Comparison of ENCODE assay signal across 9 cellular contexts in the genomic region with DNA sequence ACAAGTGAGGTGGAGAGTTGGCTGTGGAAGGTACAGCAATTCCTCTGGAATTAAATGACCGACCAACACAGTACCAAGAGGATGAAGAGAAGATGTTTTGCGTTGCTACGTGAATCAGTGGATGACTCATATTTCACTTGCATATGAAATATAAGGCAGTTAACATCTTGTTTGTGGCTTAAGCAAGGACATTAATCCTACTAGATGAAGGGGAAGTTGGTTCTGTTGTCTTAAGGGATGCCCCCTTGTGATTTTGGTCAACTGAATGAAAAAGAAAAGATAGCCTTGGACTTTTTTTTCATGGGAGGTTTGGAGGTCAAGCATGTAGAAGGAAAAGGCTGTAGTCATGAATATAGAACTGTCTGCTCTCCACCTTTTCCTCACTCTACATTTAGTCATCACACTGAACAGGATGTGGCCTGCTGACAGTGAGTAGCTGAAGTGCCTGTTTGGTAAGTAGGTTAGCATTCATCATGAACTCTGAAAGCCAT. TPM values are rescaled to one million over a fixed set of nuclear protein-coding genes. Genes with fewer than 3 reads are reported as not detected.
DNase-seq lines count a peak whose midpoint lies in the region; ATAC-seq, FAIRE-seq and TF ChIP-seq lines count a peak whose summit lies in the region.
"Had no signal": no experiment of that assay in that cellular context is flagged by ENCODE, and none has a peak within 500 bp of the region (broad histone marks: within the 10 kb centered on the region; RNA-seq: fewer than 3 reads in every experiment).

No MANE protein-coding gene starts in this region.

- DNase-seq in AG10803 (ENCODE audit: low read depth) (peak; percentile 91), RCC 7860 (ENCODE audit: low spot score) (peak; percentile 89), dedifferentiated amniotic fluid mesenchymal stem cell (ENCODE audit: extremely low spot score) (peak; percentile 26), skeletal muscle cell (ENCODE audit: low read depth) (peak; percentile 86), sigmoid colon (no peak), transverse colon (no peak), NCI-H187 treated with DMSO at 0.1 percent for 48 hours (lab: John Stamatoyannopoulos, UW) (no peak)

- intact Hi-C loops in sigmoid colon (cut with DNase I) = no loop called here
- intact Hi-C loops in transverse colon (cut with DNase I; ENCODE audit: low total_unique reads) = no loop called here

- TF ChIP-seq POLR2A in sigmoid colon (IDR thresholded peaks at IDR 0.05) (no peak), transverse colon (IDR thresholded peaks at IDR 0.05) (no peak)

- H3K4me1 ChIP-seq in sigmoid colon (no peaks in the 10 kb centered on the region), transverse colon (no peaks in the 10 kb centered on the region)

- H3K9me3 ChIP-seq in sigmoid colon (no peaks in the 10 kb centered on the region), transverse colon (no peaks in the 10 kb centered on the region)

- peak; percentile 86 for FAIRE-seq in RCC 7860 (lab: Jason Lieb, UNC)
- FAIRE-seq: endometrium had no signal

- in situ Hi-C loops in transverse colon (cut with MboI; ENCODE audit: low pct_ligation_motif_present in 1 of 4, low pct_unique_long_range_greater_than_20kb in 1 of 4, low sequenced_read_pairs in 3 of 4) = no loop called here

- H3K27ac ChIP-seq in sigmoid colon (peak overlapping the region in 2 of 4 donors; percentile 2 to 19), transverse colon (peak overlapping the region in 2 of 4 donors; percentile 9 to 23)

- H3K4me3 ChIP-seq in AG10803 (ENCODE audit: low read length) = no peak overlapping the region
- no peak overlapping the region for H3K4me3 ChIP-seq in skeletal muscle cell (ENCODE audit: low read depth, low read length)
- H3K4me3 ChIP-seq in sigmoid colon = no peak overlapping the region
- H3K4me3 ChIP-seq in transverse colon = no peak overlapping the region

- WGBS in sigmoid colon, 2 donors = 76 to 80% methylated on average over 3 of the region's 3 CpGs
- WGBS in transverse colon (ENCODE audit: low coverage in 1 of 2), 2 donors = 67 to 74% methylated on average over 3 of the region's 3 CpGs

- H3K36me3 ChIP-seq in sigmoid colon (peaks cover 0 to 45% (median 6%) of the 10 kb centered on the region in 4 donors), transverse colon (peaks cover 0 to 4% (median 0%) of the 10 kb centered on the region in 4 donors)

- TF ChIP-seq CTCF in AG10803 (conservative IDR thresholded peaks at IDR 0.05; ENCODE audit: low read length) = no peak
- no peak for TF ChIP-seq CTCF in sigmoid colon (IDR thresholded peaks at IDR 0.05)
- TF ChIP-seq CTCF in transverse colon (IDR thresholded peaks at IDR 0.05) = no peak

- ATAC-seq in GM21576 (IDR thresholded peaks at IDR 0.05; ENCODE audit: unreplicated experiment) = peak; percentile 72

- H3K27me3 ChIP-seq in sigmoid colon (no peaks in the 10 kb centered on the region), transverse colon (no peaks in the 10 kb centered on the region)

- TF ChIP-seq EP300 in sigmoid colon (IDR thresholded peaks at IDR 0.05) (no peak), transverse colon (IDR thresholded peaks at IDR 0.05; ENCODE audit: low read depth) (no peak)

RNA-seq across cellular contexts. Expression of a gene that starts 33.9 kb away (rescaled TPM):
- total RNA-seq in sigmoid colon (10 to 100 TPM in 2 of 4 donors, 1 to 10 TPM in 2; 2.5 to 13.6 (median 7.4) TPM), transverse colon (10 to 100 TPM in 2 of 4 donors, 1 to 10 TPM in 1, under 1 TPM in 1; 0.80 to 14.0 (median 9.6) TPM)
- polyA plus RNA-seq in sigmoid colon = 1 to 10 TPM; 1.8 to 4.0 (median 2.3) TPM

Comparison
In these comparisons a context has a peak if more than half of its experiments do, and no peak if none do; other contexts are left out.
1. DNase-seq: peak in AG10803 (single experiment), RCC 7860 (single experiment), dedifferentiated amniotic fluid mesenchymal stem cell (single experiment) and skeletal muscle cell (single experiment); none in sigmoid colon (single experiment), transverse colon (single experiment) and NCI-H187 treated with DMSO at 0.1 percent for 48 hours (single experiment).